ENCODE assay signal across 26 cellular contexts in genomic region chr2:104368089-104368488, GRCh38.
"Had no signal": no experiment of that assay in that cellular context is flagged by ENCODE, and none has a peak within 500 bp of the region (broad histone marks: within the 10 kb centered on the region; RNA-seq: fewer than 3 reads in every experiment).

No MANE protein-coding gene starts in this region.

- ATAC-seq: body of pancreas, K562 had no signal

- DNase-seq: activated CD4-positive, alpha-beta memory T cell treated with anti-CD3 and anti-CD28 coated beads for 36 hours; activated CD4-positive, alpha-beta T cell treated with anti-CD3 and anti-CD28 coated beads, Interleukin-2, amount 10 ng/mL, durations not matched to agents 24 days and 14 days; activated CD4-positive, CD25-positive, alpha-beta regulatory T cell treated with anti-CD3 and anti-CD28 coated beads, Interleukin-2, amount 50 U/mL, for 72 hours; activated CD8-positive, alpha-beta memory T cell treated with anti-CD3 and anti-CD28 coated beads for 24 hours; activated effector memory CD4-positive, alpha-beta T cell treated with Interleukin-2 at 50 U/mL for 16 hours; activated naive CD4-positive, alpha-beta T cell; activated T-cell treated with anti-CD3 and anti-CD28 coated beads, Interleukin-2, amount 50 U/mL, for 48 hours; aorta; body of pancreas; central memory CD4-positive, alpha-beta T cell; Karpas-422; NCI-H1048; NCI-H146; NCI-H2029; NCI-H2107; NCI-H2171 treated with DMSO at 0.1 percent for 48 hours; NCI-H226; NCI-H526; NCI-H774; NK-92 treated with Interleukin-12 subunit alpha and Interleukin-12 subunit beta, amount 100 ng/mL, for 24 hours; OCI-M1; SHP77 had no signal

- H3K4me3 Mint-ChIP-seq: activated CD4-positive, alpha-beta memory T cell treated with anti-CD3 and anti-CD28 coated beads for 36 hours; activated CD4-positive, alpha-beta T cell treated with anti-CD3 and anti-CD28 coated beads, Interleukin-2, amount 10 ng/mL, durations not matched to agents 24 days and 14 days; activated naive CD4-positive, alpha-beta T cell treated with anti-CD3 and anti-CD28 coated beads, Interleukin-2, amount 50 U/mL, for 24 hours; T-helper 1 cell treated with Interleukin-12 subunit alpha and Interleukin-12 subunit beta and Interleukin-4 antibody, amounts not matched to agents 30 μg/mL and 1 μg/mL, for 36 hours had no signal

- H3K27me3 ChIP-seq: body of pancreas, SJSA1 had no signal

- H3K27ac Mint-ChIP-seq: activated CD4-positive, alpha-beta memory T cell treated with anti-CD3 and anti-CD28 coated beads for 36 hours; activated CD4-positive, alpha-beta T cell treated with anti-CD3 and anti-CD28 coated beads, Interleukin-2, amount 10 ng/mL, durations not matched to agents 24 days and 14 days; activated naive CD4-positive, alpha-beta T cell treated with anti-CD3 and anti-CD28 coated beads, Interleukin-2, amount 50 U/mL, for 24 hours; T-helper 1 cell treated with Interleukin-12 subunit alpha and Interleukin-12 subunit beta and Interleukin-4 antibody, amounts not matched to agents 30 μg/mL and 1 μg/mL, for 36 hours had no signal

- H3K36me3 ChIP-seq: SJSA1 had no signal

- H3K4me1 ChIP-seq: body of pancreas, SJSA1 had no signal

- H3K4me1 Mint-ChIP-seq: activated CD4-positive, alpha-beta T cell treated with anti-CD3 and anti-CD28 coated beads, Interleukin-2, amount 10 ng/mL, durations not matched to agents 24 days and 14 days; activated naive CD4-positive, alpha-beta T cell treated with anti-CD3 and anti-CD28 coated beads, Interleukin-2, amount 50 U/mL, for 24 hours had no signal

- H3K9me3 Mint-ChIP-seq: activated CD4-positive, alpha-beta memory T cell treated with anti-CD3 and anti-CD28 coated beads for 36 hours; activated CD4-positive, alpha-beta T cell treated with anti-CD3 and anti-CD28 coated beads, Interleukin-2, amount 10 ng/mL, durations not matched to agents 24 days and 14 days; activated naive CD4-positive, alpha-beta T cell treated with anti-CD3 and anti-CD28 coated beads, Interleukin-2, amount 50 U/mL, for 24 hours; T-helper 1 cell treated with Interleukin-12 subunit alpha and Interleukin-12 subunit beta and Interleukin-4 antibody, amounts not matched to agents 30 μg/mL and 1 μg/mL, for 36 hours had no signal

- H3K9me3 ChIP-seq: body of pancreas, SJSA1 had no signal

- H3K4me3 ChIP-seq: body of pancreas, K562, SJSA1 had no signal

- H3K27ac ChIP-seq: body of pancreas, SJSA1 had no signal

- H3K27me3 Mint-ChIP-seq: activated CD4-positive, alpha-beta memory T cell treated with anti-CD3 and anti-CD28 coated beads for 36 hours had no signal

- H3K36me3 Mint-ChIP-seq: activated CD4-positive, alpha-beta memory T cell treated with anti-CD3 and anti-CD28 coated beads for 36 hours; activated naive CD4-positive, alpha-beta T cell treated with anti-CD3 and anti-CD28 coated beads, Interleukin-2, amount 50 U/mL, for 24 hours had no signal
